ENCODE assay signal across 1 cellular context in genomic region chr10:73879296-73880173, GRCh38.
TF ChIP-seq lines count a peak whose summit lies in the region.

No MANE protein-coding gene starts in this region.

TF ChIP-seq in K562, 482 proteins besides CTCF, POLR2A, EP300 and RAD21 (continued from another document and continues in another):
- TF ChIP-seq THRB (CRISPR knock-in tag; conservative IDR thresholded peaks at IDR 0.05), result no peak
- 0 out of 2 replicates have a peak, but pooled peaks have one; percentile 13 for TF ChIP-seq SMAD3 (CRISPR knock-in tag; conservative IDR thresholded peaks at IDR 0.05)
- peak; percentile 44 for TF ChIP-seq GATAD2B (IDR thresholded peaks at IDR 0.05; ENCODE audit: borderline replicate concordance)
- peak in 1 of 2 experiments; percentile 20; a peak in 1 of 4 replicates for TF ChIP-seq FOXA3 (CRISPR knock-in tag; conservative IDR thresholded peaks at IDR 0.05 in 1 of 2, IDR thresholded peaks at IDR 0.05 in 1 of 2)
- TF ChIP-seq AFF4 (CRISPR knock-in tag; IDR thresholded peaks at IDR 0.05), result no peak
- no peak for TF ChIP-seq CLOCK (CRISPR knock-in tag; IDR thresholded peaks at IDR 0.05; ENCODE audit: borderline replicate concordance)
- peak; percentile 31; the same call in 1 of the 2 replicates for TF ChIP-seq HOMEZ (CRISPR knock-in tag; IDR thresholded peaks at IDR 0.05)
- TF ChIP-seq HNRNPLL (IDR thresholded peaks at IDR 0.05; ENCODE audit: low read depth, low read length, poor library complexity, severe bottlenecking), result no peak
- TF ChIP-seq ZNF24 (IDR thresholded peaks at IDR 0.05), result peak; percentile 97
- no peak for TF ChIP-seq HMBOX1 (IDR thresholded peaks at IDR 0.05)
- TF ChIP-seq BCOR (IDR thresholded peaks at IDR 0.05), result peak; percentile 76
- TF ChIP-seq TFAM (CRISPR knock-in tag; conservative IDR thresholded peaks at IDR 0.05), result no peak
- no peak for TF ChIP-seq ZNF3 (CRISPR knock-in tag; IDR thresholded peaks at IDR 0.05)
- no peak for TF ChIP-seq RNF219 (CRISPR knock-in tag; IDR thresholded peaks at IDR 0.05)
- no peak for TF ChIP-seq TAL1 (IDR thresholded peaks at IDR 0.05)
- no peak for TF ChIP-seq ZBTB7A (IDR thresholded peaks at IDR 0.05; ENCODE audit: borderline replicate concordance, control insufficient read depth, low read depth, low read length)
- no peak for TF ChIP-seq DLX4 (CRISPR knock-in tag; IDR thresholded peaks at IDR 0.05)
- no peak for TF ChIP-seq PURB (CRISPR knock-in tag; IDR thresholded peaks at IDR 0.05; ENCODE audit: low read depth)
- TF ChIP-seq ZNF592 (IDR thresholded peaks at IDR 0.05), result peak; percentile 63
- TF ChIP-seq MEIS2 (IDR thresholded peaks at IDR 0.05; ENCODE audit: partially characterized antibody), result peak; percentile 100
- no peak for TF ChIP-seq CHD4 (IDR thresholded peaks at IDR 0.05; ENCODE audit: insufficient read depth, insufficient replicate concordance, low read depth, low read length, poor library complexity, severe bottlenecking)
- peak; percentile 10 for TF ChIP-seq ARHGAP35 (IDR thresholded peaks at IDR 0.05; ENCODE audit: partially characterized antibody)
- peak; percentile 63; the same call in 1 of the 2 replicates for TF ChIP-seq NKRF (IDR thresholded peaks at IDR 0.05; ENCODE audit: borderline replicate concordance)
- TF ChIP-seq KAT2B (IDR thresholded peaks at IDR 0.05; ENCODE audit: low read depth, low read length), result no peak
- peak; percentile 93 for TF ChIP-seq XRCC5 (IDR thresholded peaks at IDR 0.05; ENCODE audit: low read depth, low read length)
- TF ChIP-seq SREBF2 (CRISPR knock-in tag; IDR thresholded peaks at IDR 0.05), result 0 out of 2 replicates have a peak, but pooled peaks have one; percentile 86
- TF ChIP-seq FOSL1 (tag; conservative IDR thresholded peaks at IDR 0.05), result peak; percentile 81
- peak; percentile 61; the same call in 1 of the 2 replicates for TF ChIP-seq CEBPB (tag; IDR thresholded peaks at IDR 0.05)
- no peak for TF ChIP-seq KDM4B (IDR thresholded peaks at IDR 0.05; ENCODE audit: borderline replicate concordance in 2 of 2, low read depth in 1 of 2)
- TF ChIP-seq ETS1 (conservative IDR thresholded peaks at IDR 0.05; ENCODE audit: control insufficient read depth, low read depth, low read length), result no peak
- TF ChIP-seq JUNB (CRISPR knock-in tag; conservative IDR thresholded peaks at IDR 0.05), result no peak
